ENCODE assay signal across 32 cellular contexts in the genomic region with DNA sequence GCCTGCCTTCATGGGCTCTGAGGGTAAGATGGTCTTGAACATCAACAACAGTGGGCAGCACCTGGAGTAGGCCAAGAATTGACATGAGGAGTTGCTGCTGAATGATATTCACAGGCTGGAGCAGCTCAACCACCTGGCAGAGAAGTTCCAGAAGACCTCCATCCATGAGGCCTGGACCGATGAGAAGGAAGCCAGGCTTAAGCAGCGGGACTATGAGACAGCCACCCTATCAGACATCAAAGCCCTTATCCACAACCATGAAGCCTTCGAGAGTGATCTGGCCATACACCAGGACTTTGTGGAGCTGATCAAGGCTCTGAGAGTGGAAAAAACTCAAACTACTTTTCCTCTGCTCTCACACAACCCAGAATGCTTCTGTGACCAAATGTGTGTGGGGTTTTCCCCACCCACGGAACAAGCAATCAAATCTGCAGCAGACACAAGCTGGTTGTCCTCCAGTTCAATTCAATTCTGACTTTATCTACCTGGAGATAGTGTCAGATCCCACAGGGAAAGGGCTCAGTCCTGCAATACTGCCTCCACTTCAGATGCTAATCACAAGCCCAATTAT. TPM values are rescaled to one million over a fixed set of nuclear protein-coding genes. Genes with fewer than 3 reads are reported as not detected.
A peak's percentile ranks its signal among the peaks of the same experiment; 100 is the strongest.
DNase-seq lines count a peak whose midpoint lies in the region; ATAC-seq and TF ChIP-seq lines count a peak whose summit lies in the region.
"Had no signal": no experiment of that assay in that cellular context is flagged by ENCODE, and none has a peak within 500 bp of the region (broad histone marks: within the 10 kb centered on the region; RNA-seq: fewer than 3 reads in every experiment).

No MANE protein-coding gene starts in this region.

- peak; percentile 30 for DNase-seq in activated naive CD4-positive, alpha-beta T cell treated with Interleukin-2 at 50 U/mL for 16 hours
- DNase-seq in activated naive CD4-positive, alpha-beta T cell treated with anti-CD3 and anti-CD28 coated beads, Interleukin-2, amount 10 ng/mL, durations not matched to agents 7 days and 5 days: no peak
- DNase-seq in GM10248 (ENCODE audit: extremely low spot score) (peak; percentile 42), activated B cell treated with CpG ODN at 0.5 μM for 24 hours (no peak), trophoblast cell (no peak), HFFc6 (no peak), glomerular visceral epithelial cell (ENCODE audit: extremely low spot score) (no peak)
- DNase-seq: activated gamma-delta T cell treated with Interleukin-2 at 50 U/mL for 16 hours; anterior cingulate cortex; BE2C; EL; foreskin melanocyte; heart right ventricle; left ventricle myocardium inferior; MM.1S; NCI-H1930; NCI-H2171 treated with DMSO at 0.1 percent for 48 hours; NCI-H510A; posterior cingulate gyrus; SJCRH30; stimulated activated CD4-positive, alpha-beta T cell treated with anti-CD3 and anti-CD28 coated beads, Interleukin-2, amount 100 ng/mL, for 48 hours; SW 1271; testis; uterus had no signal

- H3K36me3 Mint-ChIP-seq in activated naive CD4-positive, alpha-beta T cell treated with anti-CD3 and anti-CD28 coated beads, Interleukin-2, amount 10 ng/mL, durations not matched to agents 7 days and 5 days: no peaks in the 10 kb centered on the region
- H3K36me3 Mint-ChIP-seq in activated B cell treated with CpG ODN at 0.5 μM for 24 hours (ENCODE audit: low read depth): no peaks in the 10 kb centered on the region
- H3K36me3 Mint-ChIP-seq in HFFc6 (ENCODE audit: low read depth): no peaks in the 10 kb centered on the region
- H3K36me3 Mint-ChIP-seq: WTC11 had no signal

- no peak overlapping the region for H2AK5ac ChIP-seq in trophoblast cell (ENCODE audit: low read length)

- peak overlapping the region; percentile 40 for H3K23ac ChIP-seq in trophoblast cell (ENCODE audit: low read length)

- H3K27ac Mint-ChIP-seq in activated naive CD4-positive, alpha-beta T cell treated with anti-CD3 and anti-CD28 coated beads, Interleukin-2, amount 10 ng/mL, durations not matched to agents 7 days and 5 days: no peak overlapping the region
- no peak overlapping the region for H3K27ac Mint-ChIP-seq in activated B cell treated with CpG ODN at 0.5 μM for 24 hours
- H3K27ac Mint-ChIP-seq in HFFc6: no peak overlapping the region
- H3K27ac Mint-ChIP-seq: WTC11 had no signal

- H3K18ac ChIP-seq in trophoblast cell (ENCODE audit: low read length): no peak overlapping the region

- peak; percentile 37 for ATAC-seq in activated B cell treated with CpG ODN at 0.5 μM for 24 hours (ENCODE audit: low read depth)
- ATAC-seq: heart right ventricle, WTC11 had no signal

- peaks cover 12% of the 10 kb centered on the region for H3K9me3 ChIP-seq in trophoblast cell (ENCODE audit: insufficient read depth, low read depth, low read length)
- H3K9me3 ChIP-seq: BE2C, breast epithelium, HAP-1, left ventricle myocardium inferior, right atrium auricular region, SJCRH30, testis, uterus had no signal

- H3K27ac ChIP-seq in trophoblast cell (ENCODE audit: low read depth, low read length): no peak overlapping the region
- H3K27ac ChIP-seq: breast epithelium, heart right ventricle, left ventricle myocardium inferior, right atrium auricular region, SJCRH30, testis, uterus had no signal

- no peak overlapping the region for H4K8ac ChIP-seq in trophoblast cell (ENCODE audit: low read depth, low read length)

- no peaks in the 10 kb centered on the region for H3K79me2 ChIP-seq in trophoblast cell (ENCODE audit: control insufficient read depth, insufficient read depth, low read length, poor library complexity)

- H3K14ac ChIP-seq in trophoblast cell (ENCODE audit: low read length): no peak overlapping the region

- H3K9ac ChIP-seq in trophoblast cell (ENCODE audit: low read length): peak overlapping the region; percentile 5

- H3K4me3 ChIP-seq in trophoblast cell (ENCODE audit: low read depth, low read length): no peak overlapping the region
- H3K4me3 ChIP-seq: breast epithelium, HAP-1, heart right ventricle, left ventricle myocardium inferior, right atrium auricular region, SJCRH30, smooth muscle cell, testis, uterus had no signal

- H2BK5ac ChIP-seq in trophoblast cell (ENCODE audit: low read depth, low read length, poor library complexity): no peak overlapping the region

- no peak overlapping the region for H4K91ac ChIP-seq in trophoblast cell (ENCODE audit: low read depth, low read length)

- H2BK12ac ChIP-seq in trophoblast cell (ENCODE audit: low read length): no peak overlapping the region

- no peaks in the 10 kb centered on the region for H3K4me1 ChIP-seq in trophoblast cell (ENCODE audit: control insufficient read depth in 1 of 2, insufficient read depth in 2 of 2, low read length in 2 of 2)
- H3K4me1 ChIP-seq: BE2C, breast epithelium, HAP-1, heart right ventricle, left ventricle myocardium inferior, right atrium auricular region, SJCRH30, testis, uterus had no signal

- H3K36me3 ChIP-seq in trophoblast cell (ENCODE audit: control insufficient read depth in 1 of 2, insufficient read depth in 2 of 2, low read length in 2 of 2): no peaks in the 10 kb centered on the region
- H3K36me3 ChIP-seq: BE2C, breast epithelium, HAP-1, heart right ventricle, left ventricle myocardium inferior, right atrium auricular region, SJCRH30, uterus had no signal

- H2BK120ac ChIP-seq in trophoblast cell (ENCODE audit: insufficient read depth, low read length, poor library complexity): no peak overlapping the region

- POLR2A ChIA-PET in GM10248 (lab: Yijun Ruan, JAX) (no interaction called here), activated B cell treated with CpG ODN at 0.5 μM for 24 hours (lab: Charles Lee) (no interaction called here)

- H3K79me1 ChIP-seq in trophoblast cell (ENCODE audit: low read length): no peaks in the 10 kb centered on the region

- H4K12ac ChIP-seq in trophoblast cell (ENCODE audit: low read depth, low read length): no peak overlapping the region

- H3K4me1 Mint-ChIP-seq in activated naive CD4-positive, alpha-beta T cell treated with anti-CD3 and anti-CD28 coated beads, Interleukin-2, amount 10 ng/mL, durations not matched to agents 7 days and 5 days: no peaks in the 10 kb centered on the region
- peaks cover 9% of the 10 kb centered on the region for H3K4me1 Mint-ChIP-seq in activated B cell treated with CpG ODN at 0.5 μM for 24 hours
- H3K4me1 Mint-ChIP-seq in HFFc6 (ENCODE audit: low read depth): no peaks in the 10 kb centered on the region
- H3K4me1 Mint-ChIP-seq: WTC11 had no signal

- no CpG with 5 or more reads among the region's 4 CpGs for WGBS in trophoblast cell (ENCODE audit: extremely low coverage, insufficient coverage, insufficient read length)

- no peaks in the 10 kb centered on the region for H3K9me3 Mint-ChIP-seq in activated naive CD4-positive, alpha-beta T cell treated with anti-CD3 and anti-CD28 coated beads, Interleukin-2, amount 10 ng/mL, durations not matched to agents 7 days and 5 days
- H3K9me3 Mint-ChIP-seq in activated B cell treated with CpG ODN at 0.5 μM for 24 hours: no peaks in the 10 kb centered on the region
- H3K9me3 Mint-ChIP-seq in HFFc6: peaks cover 13% of the 10 kb centered on the region; the same call in 1 of the 2 replicates

- TF ChIP-seq CTCF in GM10248 (IDR thresholded peaks at IDR 0.05; ENCODE audit: control extremely low read depth, extremely low read depth, low read depth, missing control alignments): no peak
- TF ChIP-seq CTCF in activated B cell treated with CpG ODN at 0.5 μM for 24 hours (IDR thresholded peaks at IDR 0.05): no peak
- TF ChIP-seq CTCF in HFFc6 (IDR thresholded peaks at IDR 0.05): no peak

- H2AFZ ChIP-seq in trophoblast cell (ENCODE audit: insufficient read depth, low read length, poor library complexity): no peak overlapping the region

- H3K4ac ChIP-seq in trophoblast cell (ENCODE audit: low read depth, low read length): no peak overlapping the region

- intact Hi-C loops in activated B cell treated with CpG ODN at 0.5 μM for 24 hours (cut with micrococcal nuclease): no loop called here

- H3K27me3 Mint-ChIP-seq in activated naive CD4-positive, alpha-beta T cell treated with anti-CD3 and anti-CD28 coated beads, Interleukin-2, amount 10 ng/mL, durations not matched to agents 7 days and 5 days: peaks cover 19% of the 10 kb centered on the region
- H3K27me3 Mint-ChIP-seq in activated B cell treated with CpG ODN at 0.5 μM for 24 hours: peaks cover 6% of the 10 kb centered on the region
- peaks cover 27% of the 10 kb centered on the region for H3K27me3 Mint-ChIP-seq in HFFc6 (ENCODE audit: insufficient read depth)

- no peak overlapping the region for H3K4me2 ChIP-seq in trophoblast cell (ENCODE audit: low read length)
- H3K4me2 ChIP-seq: smooth muscle cell had no signal

- no peak overlapping the region for H3K4me3 Mint-ChIP-seq in activated naive CD4-positive, alpha-beta T cell treated with anti-CD3 and anti-CD28 coated beads, Interleukin-2, amount 10 ng/mL, durations not matched to agents 7 days and 5 days
- no peak overlapping the region for H3K4me3 Mint-ChIP-seq in activated B cell treated with CpG ODN at 0.5 μM for 24 hours
- H3K4me3 Mint-ChIP-seq in HFFc6: no peak overlapping the region
- H3K4me3 Mint-ChIP-seq: WTC11 had no signal

- H3K27me3 ChIP-seq in trophoblast cell (ENCODE audit: insufficient read depth, low read length): no peaks in the 10 kb centered on the region
- H3K27me3 ChIP-seq: BE2C, right atrium auricular region, testis, uterus had no signal

- CTCF ChIA-PET in activated naive CD4-positive, alpha-beta T cell treated with anti-CD3 and anti-CD28 coated beads, Interleukin-2, amount 10 ng/mL, durations not matched to agents 7 days and 5 days (lab: Charles Lee): no interaction called here
- CTCF ChIA-PET in GM10248 (lab: Yijun Ruan, JAX): interaction anchor here (1.2 to 3.0 kb wide), 2 partner anchors 12 to 174 kb away, joined by 4 to 11 read pairs; a partner anchor contains a TSS
- CTCF ChIA-PET in activated B cell treated with CpG ODN at 0.5 μM for 24 hours (lab: Charles Lee): no interaction called here

RNA-seq across cellular contexts. Expression of a gene that starts 12.1 kb away (rescaled TPM):
- total RNA-seq in activated B cell treated with CpG ODN at 0.5 μM for 24 hours: 0.12 and 0.27 TPM in 2 replicates
- 0.03 TPM in 1 of 2 replicates, not detected in the other for polyA plus RNA-seq in trophoblast cell (2013)
- total RNA-seq in HFFc6 (2021; fragmentation: NEBNext Ultra II Directional; extraction: Animal tissue kit (Norgen Biotek cat#: 25700)): not detected
- total RNA-seq: mesenteric fat pad, myocyte, SJCRH30, smooth muscle cell had no signal
- polyA plus RNA-seq: keratinocyte, smooth muscle cell had no signal

RNA-seq across cellular contexts. Expression of a gene that starts 16.6 kb away (rescaled TPM):
- total RNA-seq in activated B cell treated with CpG ODN at 0.5 μM for 24 hours: 5.3 and 5.4 TPM in 2 replicates
- 0.52 and 0.67 TPM in 2 replicates for polyA plus RNA-seq in trophoblast cell (2013)
- total RNA-seq in HFFc6 (2021; fragmentation: NEBNext Ultra II Directional; extraction: Animal tissue kit (Norgen Biotek cat#: 25700)): 10 to 100 TPM in 3 of 6 experiments, 1 to 10 TPM in 3; 9.5 to 11.1 (median 9.9) TPM
- total RNA-seq: smooth muscle cell had no signal

RNA-seq across cellular contexts. Expression of a gene that starts 30.6 kb away (rescaled TPM):
- total RNA-seq in activated B cell treated with CpG ODN at 0.5 μM for 24 hours: 18.8 and 19.9 TPM in 2 replicates
- 56.6 and 58.3 TPM in 2 replicates for polyA plus RNA-seq in trophoblast cell (2013)
- total RNA-seq in HFFc6 (2021; fragmentation: NEBNext Ultra II Directional; extraction: Animal tissue kit (Norgen Biotek cat#: 25700)): 10 to 100 TPM; 60.6 to 97.1 (median 68.2) TPM

RNA-seq across cellular contexts. Expression of a gene that starts 31.0 kb away (rescaled TPM):
- total RNA-seq in activated B cell treated with CpG ODN at 0.5 μM for 24 hours: 20.6 and 24.2 TPM in 2 replicates
- polyA plus RNA-seq in trophoblast cell (2013): 22.4 and 22.8 TPM in 2 replicates
- total RNA-seq in HFFc6 (2021; fragmentation: NEBNext Ultra II Directional; extraction: Animal tissue kit (Norgen Biotek cat#: 25700)): 10 to 100 TPM; 17.5 to 22.7 (median 20.4) TPM

Comparison
In these comparisons a context has a peak if more than half of its experiments do, and no peak if none do; other contexts are left out.
1. DNase-seq: peak in activated naive CD4-positive, alpha-beta T cell treated with Interleukin-2 at 50 U/mL for 16 hours (single experiment) and GM10248 (single experiment); none in activated naive CD4-positive, alpha-beta T cell treated with anti-CD3 and anti-CD28 coated beads, Interleukin-2, amount 10 ng/mL, durations not matched to agents 7 days and 5 days (single experiment), activated B cell treated with CpG ODN at 0.5 μM for 24 hours (single experiment), trophoblast cell (0 of 2), HFFc6 (single experiment) and glomerular visceral epithelial cell (single experiment).